1 cellular context compared by ENCODE assay signal in genomic region chr4:119237642-119238041, GRCh38.
TF ChIP-seq lines count a peak whose summit lies in the region.

No MANE protein-coding gene starts in this region.

TF ChIP-seq in IMR-90, 13 proteins besides CTCF, POLR2A, EP300 and RAD21 (continued from another document):
- no peak for TF ChIP-seq ELK1 (IDR thresholded peaks at IDR 0.05; ENCODE audit: borderline replicate concordance, low read depth, low read length)
- no peak for TF ChIP-seq MXI1 (IDR thresholded peaks at IDR 0.05; ENCODE audit: borderline replicate concordance, low read depth, low read length)
- TF ChIP-seq CHD1 (IDR thresholded peaks at IDR 0.05; ENCODE audit: low read depth, low read length) = no peak
- no peak for TF ChIP-seq FOS (IDR thresholded peaks at IDR 0.05; ENCODE audit: low read depth, low read length)
- TF ChIP-seq SMC3 (IDR thresholded peaks at IDR 0.05; ENCODE audit: low read depth, low read length) = no peak
- TF ChIP-seq RFX5 (IDR thresholded peaks at IDR 0.05; ENCODE audit: low read depth, low read length) = no peak
- TF ChIP-seq RCOR1 (IDR thresholded peaks at IDR 0.05; ENCODE audit: insufficient replicate concordance, low read length) = no peak
- TF ChIP-seq MAZ (IDR thresholded peaks at IDR 0.05; ENCODE audit: borderline replicate concordance, low read depth, low read length) = no peak
- TF ChIP-seq CEBPB (IDR thresholded peaks at IDR 0.05; ENCODE audit: low read depth, low read length) = no peak
- TF ChIP-seq NFE2L2 (IDR thresholded peaks at IDR 0.05; ENCODE audit: low read depth, low read length) = no peak
